In genomic region chr16:1032607-1033006, GRCh38 we compare ENCODE assay signal across 30 cellular contexts. TPM values are rescaled to one million over a fixed set of nuclear protein-coding genes. Genes with fewer than 3 reads are reported as not detected.
"Had no signal": no experiment of that assay in that cellular context is flagged by ENCODE, and none has a peak within 500 bp of the region (broad histone marks: within the 10 kb centered on the region; RNA-seq: fewer than 3 reads in every experiment).

No MANE protein-coding gene starts in this region.

- FAIRE-seq: endometrium, islet of Langerhans, keratinocyte had no signal

- ATAC-seq: effector memory CD8-positive, alpha-beta T cell; esophagus mucosa; gastrocnemius medialis; heart right ventricle; left cardiac atrium; left lung; left ventricle myocardium superior; lower lobe of right lung; mucosa of descending colon had no signal

- H3K36me3 ChIP-seq: colonic mucosa, esophagus squamous epithelium, gastrocnemius medialis, heart right ventricle, left lung, lower lobe of right lung had no signal

- H3K9me3 ChIP-seq: colonic mucosa, esophagus squamous epithelium, gastrocnemius medialis, heart right ventricle, left lung, lower lobe of right lung, mucosa of descending colon had no signal

- H3K4me1 ChIP-seq: colonic mucosa, gastrocnemius medialis, left lung, lower lobe of right lung had no signal

- DNase-seq: colonic mucosa; cortex of kidney; effector CD8-positive, alpha-beta T cell; effector memory CD8-positive, alpha-beta T cell; endodermal cell; erythroblast; esophagus squamous epithelium; foreskin fibroblast; foreskin melanocyte; gastrocnemius medialis; glutamatergic neuron; head of caudate nucleus; heart right ventricle; hippocampal formation; left cardiac atrium; left lung; left ventricle myocardium superior; lower lobe of right lung; mesenchymal stem cell; mucosa of descending colon; naive B cell had no signal

- H3K27ac ChIP-seq: colonic mucosa, epithelial cell of prostate, esophagus squamous epithelium, gastrocnemius medialis, heart right ventricle, left lung, lower lobe of right lung had no signal

- H3K27me3 ChIP-seq: colonic mucosa had no signal

- H3K4me3 ChIP-seq: colonic mucosa, esophagus squamous epithelium, gastrocnemius medialis, heart right ventricle, left lung, lower lobe of right lung, mucosa of descending colon had no signal

RNA-seq across cellular contexts. Expression of gene SSTR5, which starts 39.9 kb away (rescaled TPM):
- total RNA-seq: esophagus mucosa, esophagus squamous epithelium, glomerular endothelial cell, kidney epithelial cell, left lung, lower lobe of right lung, mesenteric fat pad, mesothelial cell of epicardium, mucosa of descending colon had no signal
- polyA plus RNA-seq: keratinocyte had no signal
